ENCODE assay signal across 23 cellular contexts in the genomic region with DNA sequence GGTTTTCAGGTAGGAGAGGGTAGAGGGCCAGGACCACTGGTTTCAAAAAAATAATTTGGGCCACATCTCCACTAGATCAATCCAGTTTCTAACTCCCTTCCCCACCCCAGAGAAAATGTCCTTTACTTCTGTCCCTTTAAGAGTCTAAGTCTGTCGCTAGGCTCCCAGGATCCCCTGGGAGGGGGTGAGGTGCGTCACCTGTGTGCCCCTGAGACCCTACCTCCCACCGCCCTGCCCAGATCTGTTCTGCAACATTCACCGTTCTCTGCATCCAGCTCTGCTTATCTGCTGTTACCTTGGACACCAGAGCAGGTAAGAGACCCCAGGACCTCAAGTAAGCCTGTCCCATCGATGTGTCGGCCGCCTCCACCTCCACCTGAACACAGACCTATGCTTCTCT. TPM values are rescaled to one million over a fixed set of nuclear protein-coding genes. Genes with fewer than 3 reads are reported as not detected.
DNase-seq lines count a peak whose midpoint lies in the region; ATAC-seq, FAIRE-seq and TF ChIP-seq lines count a peak whose summit lies in the region.
"Had no signal": no experiment of that assay in that cellular context is flagged by ENCODE, and none has a peak within 500 bp of the region (broad histone marks: within the 10 kb centered on the region; RNA-seq: fewer than 3 reads in every experiment).

A gene with protein sequence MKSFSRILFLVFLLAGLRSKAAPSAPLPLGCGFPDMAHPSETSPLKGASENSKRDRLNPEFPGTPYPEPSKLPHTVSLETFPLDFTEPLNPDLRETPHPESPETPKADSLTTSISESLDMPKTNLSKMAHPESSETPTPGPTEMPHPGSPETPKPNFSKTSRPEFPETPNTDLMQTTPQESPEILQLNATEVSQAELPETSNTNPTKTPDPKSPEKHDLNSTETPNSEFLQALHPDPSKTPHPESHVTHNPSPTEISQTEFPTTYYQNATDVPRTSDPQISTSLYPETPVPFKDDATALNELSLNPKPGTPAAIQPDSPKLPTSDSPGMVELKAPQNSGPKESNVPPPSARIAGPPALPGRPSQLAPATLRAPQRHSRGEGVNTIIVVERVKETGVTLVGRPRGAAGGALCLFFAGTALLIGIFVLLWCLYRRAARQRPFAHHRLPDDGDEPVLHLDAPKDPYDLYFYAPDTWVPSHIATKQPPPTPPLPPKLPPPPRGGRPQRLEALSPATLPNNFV (plus strand): TSS at position 211 of the 400 bp plus-strand sequence. CDS start 1,043 bp downstream, outside the sequence.

- H3K27me3 ChIP-seq in CD8-positive, alpha-beta T cell (ENCODE audit: insufficient read depth, low read length): peaks cover 60% of the 10 kb centered on the region
- H3K27me3 ChIP-seq in HCT116 (ENCODE audit: insufficient read depth, low read length): peaks cover 16% of the 10 kb centered on the region; the same call in 1 of the 2 replicates
- H3K27me3 ChIP-seq in K562 (ENCODE audit: control insufficient read depth in 2 of 2, insufficient read depth in 2 of 2, low read length in 2 of 2): no peaks in the 10 kb centered on the region

- no peak for TF ChIP-seq POLR2A in HCT116 (IDR thresholded peaks at IDR 0.05; ENCODE audit: borderline replicate concordance, extremely low read depth, insufficient read depth, insufficient read length)
- no peak for TF ChIP-seq POLR2A in K562 (conservative IDR thresholded peaks at IDR 0.05)

- no TSS peak for BruUV-seq in HCT116 (replicated peaks; lab: Mats Ljungman, UMichigan)
- no TSS peak for BruUV-seq in K562 (replicated peaks; lab: Mats Ljungman, UMichigan)

- no peaks in the 10 kb centered on the region for H3K9me3 ChIP-seq in CD8-positive, alpha-beta T cell (ENCODE audit: low read length)
- H3K9me3 ChIP-seq in HCT116 (ENCODE audit: control insufficient read depth in 1 of 2, insufficient read depth in 1 of 2, low read depth in 1 of 2, low read length in 2 of 2) (no peaks in the 10 kb centered on the region), K562 (replicated peaks; ENCODE audit: control insufficient read depth, insufficient read depth, low read depth, low read length) (no peaks in the 10 kb centered on the region)
- H3K9me3 ChIP-seq: BE2C, breast epithelium, neutrophil, SJCRH30, upper lobe of right lung had no signal

- no peak for ATAC-seq in CD8-positive, alpha-beta T cell
- no peak for ATAC-seq in HCT116
- no peak for ATAC-seq in K562
- ATAC-seq: left lobe of liver, upper lobe of right lung had no signal

- H3K27me3 Mint-ChIP-seq in CD8-positive, alpha-beta T cell (ENCODE audit: low read depth): peaks cover 85% of the 10 kb centered on the region
- peaks cover 99% of the 10 kb centered on the region for H3K27me3 Mint-ChIP-seq in nephron progenitor cell (ENCODE audit: low read depth, poor library complexity)

- no peaks in the 10 kb centered on the region for H3K9me2 ChIP-seq in HCT116 (ENCODE audit: insufficient read depth)

- FAIRE-seq in K562 (lab: Jason Lieb, UNC): no peak
- FAIRE-seq: endothelial cell of umbilical vein had no signal

- intact Hi-C loops in CD8-positive, alpha-beta T cell (cut with DNase I, micrococcal nuclease): loop anchor here in 1 of 2 experiments (5.0 kb wide), 1 partner anchor 587 kb away; no protein-coding TSS in a partner anchor
- intact Hi-C loops in HCT116 (cut with micrococcal nuclease): no loop called here
- intact Hi-C loops in K562 (cut with micrococcal nuclease): no loop called here

- H3K4me1 ChIP-seq in CD8-positive, alpha-beta T cell (ENCODE audit: insufficient read depth, low read length): peaks cover 56% of the 10 kb centered on the region
- H3K4me1 ChIP-seq in HCT116 (ENCODE audit: control insufficient read depth in 1 of 2, insufficient read depth in 2 of 2, low read length in 2 of 2) (peaks cover 12 to 38% of the 10 kb centered on the region in 2 experiments; a peak in 3 of 4 replicates), K562 (replicated peaks in 1 of 2; ENCODE audit: control insufficient read depth in 2 of 2, insufficient read depth in 2 of 2, low read length in 2 of 2) (peaks cover 53 to 75% of the 10 kb centered on the region in 2 experiments)
- H3K4me1 ChIP-seq: SJCRH30 had no signal

- in situ Hi-C loops in K562 (cut with MboI): no loop called here

- H4K20me1 ChIP-seq in HCT116 (ENCODE audit: insufficient read depth) (no peaks in the 10 kb centered on the region), K562 (replicated peaks; ENCODE audit: control insufficient read depth, insufficient read depth, low read length) (no peaks in the 10 kb centered on the region)

- no peaks in the 10 kb centered on the region for H3K36me3 ChIP-seq in CD8-positive, alpha-beta T cell (ENCODE audit: insufficient read depth, low read length)
- H3K36me3 ChIP-seq in HCT116 (ENCODE audit: control insufficient read depth in 1 of 2, insufficient read depth in 2 of 2, low read length in 2 of 2): no peaks in the 10 kb centered on the region
- no peaks in the 10 kb centered on the region; the same call in 2 of the 3 replicates for H3K36me3 ChIP-seq in K562 (ENCODE audit: control insufficient read depth, insufficient read depth, low read length)
- H3K36me3 ChIP-seq: BE2C, breast epithelium, neutrophil, SJCRH30, upper lobe of right lung had no signal

- H3K27ac Mint-ChIP-seq in CD8-positive, alpha-beta T cell: no peak within 1 kb of the TSS
- H3K27ac Mint-ChIP-seq in nephron progenitor cell: no peak within 1 kb of the TSS
- H3K27ac Mint-ChIP-seq: dendritic cell treated with granulocyte-macrophage colony-stimulating factor and Interleukin-4, amounts not matched to agents 40 ng/mL and 50 ng/mL, for 4 days had no signal

- H3K36me3 Mint-ChIP-seq in CD8-positive, alpha-beta T cell: no peaks in the 10 kb centered on the region
- H3K36me3 Mint-ChIP-seq in nephron progenitor cell (ENCODE audit: low read depth): no peaks in the 10 kb centered on the region

- POLR2A ChIA-PET in CD8-positive, alpha-beta T cell (lab: Charles Lee): interaction anchor here (1.0 kb wide), 1 partner anchor 11 kb away, joined by 4 read pairs; no protein-coding TSS in a partner anchor
- POLR2A ChIA-PET in HCT116 (lab: Charles Lee): interaction anchor here (1.1 to 1.5 kb wide), 2 partner anchors 10 to 17 kb away, joined by 3 to 4 read pairs; no protein-coding TSS in a partner anchor
- POLR2A ChIA-PET in K562 (lab: Yijun Ruan, JAX): interaction anchor here (0.6 to 1.3 kb wide), 5 partner anchors 16 to 1643 kb away, joined by 3 to 5 read pairs (median 3); no protein-coding TSS in a partner anchor

- H3K4me2 ChIP-seq in HCT116 (ENCODE audit: low read length) (peak within 1 kb of the TSS; percentile 88), K562 (ENCODE audit: insufficient read depth, low read length) (peak within 1 kb of the TSS; percentile 76)
- H3K4me2 ChIP-seq: PC-9, smooth muscle cell had no signal

- H3K9me1 ChIP-seq in K562 (ENCODE audit: control insufficient read depth, insufficient read depth, low read length): no peaks in the 10 kb centered on the region

- peak within 1 kb of the TSS; percentile 38 for H2AFZ ChIP-seq in HCT116 (ENCODE audit: low read depth, low read length, poor library complexity, severe bottlenecking)
- peak within 1 kb of the TSS; percentile 83 for H2AFZ ChIP-seq in K562 (ENCODE audit: low read depth, low read length)
- H2AFZ ChIP-seq: PC-9 had no signal

- peaks cover 65% of the 10 kb centered on the region for H3K4me1 Mint-ChIP-seq in CD8-positive, alpha-beta T cell (ENCODE audit: low read depth)
- peaks cover 84% of the 10 kb centered on the region for H3K4me1 Mint-ChIP-seq in nephron progenitor cell

- no peak for TF ChIP-seq CTCF in CD8-positive, alpha-beta T cell (IDR thresholded peaks at IDR 0.05)
- TF ChIP-seq CTCF in HCT116 (IDR thresholded peaks at IDR 0.05 in 2 of 3, conservative IDR thresholded peaks at IDR 0.05 in 1 of 3; ENCODE audit: borderline replicate concordance in 1 of 3, insufficient read depth in 1 of 3, low read depth in 2 of 3, low read length in 2 of 3) (no peak), K562 (IDR thresholded peaks at IDR 0.05 in 2 of 3, conservative IDR thresholded peaks at IDR 0.05 in 1 of 3; ENCODE audit: insufficient read depth in 2 of 3, low read depth in 1 of 3, low read length in 3 of 3) (no peak), nephron progenitor cell (IDR thresholded peaks at IDR 0.05) (no peak)

- H3K79me2 ChIP-seq in HCT116 (ENCODE audit: insufficient read depth, low read length) (no peaks in the 10 kb centered on the region), K562 (ENCODE audit: control insufficient read depth, insufficient read depth, low read length) (no peaks in the 10 kb centered on the region)

- WGBS in K562 (ENCODE audit: insufficient coverage, low coverage, missing lambda C conversion rate): 40% methylated on average over 7 of the region's 7 CpGs

- RAD21 ChIA-PET in HCT116 (lab: Charles Lee; ENCODE audit: low non-redundant PET in 1 of 2, low total read pairs in 2 of 2, uncharacterized antibody in 2 of 2, unreplicated experiment in 2 of 2): no interaction called here

- TF ChIP-seq RAD21 in HCT116 (IDR thresholded peaks at IDR 0.05; ENCODE audit: low read depth) (no peak), K562 (CRISPR knock-in tag; conservative IDR thresholded peaks at IDR 0.05 in 1 of 2, IDR thresholded peaks at IDR 0.05 in 1 of 2) (no peak)

- H3K9ac ChIP-seq in HCT116 (ENCODE audit: low read length) (peak within 1 kb of the TSS; percentile 47), K562 (ENCODE audit: insufficient read depth in 1 of 2, low read depth in 2 of 2, low read length in 2 of 2) (peak within 1 kb of the TSS in 1 of 2 experiments; percentile 86; a peak in 2 of 4 replicates)

- H3K27ac ChIP-seq in CD8-positive, alpha-beta T cell (ENCODE audit: low read depth, low read length): no peak within 1 kb of the TSS
- H3K27ac ChIP-seq in HCT116 (ENCODE audit: low read depth, low read length): peak within 1 kb of the TSS; percentile 9
- H3K27ac ChIP-seq in K562 (ENCODE audit: extremely low read depth, low read depth, low read length): peak within 1 kb of the TSS; percentile 11; the same call in 1 of the 3 replicates
- H3K27ac ChIP-seq: breast epithelium, neutrophil, PC-9, SJCRH30, upper lobe of right lung had no signal

- H3K4me3 Mint-ChIP-seq in CD8-positive, alpha-beta T cell: peak within 1 kb of the TSS; percentile 65
- peak within 1 kb of the TSS; percentile 64 for H3K4me3 Mint-ChIP-seq in nephron progenitor cell
- H3K4me3 Mint-ChIP-seq: dendritic cell treated with granulocyte-macrophage colony-stimulating factor and Interleukin-4, amounts not matched to agents 40 ng/mL and 50 ng/mL, for 4 days had no signal

- DNase-seq in CD8-positive, alpha-beta T cell: no peak
- DNase-seq in HCT116 (ENCODE audit: low read depth, low spot score): no peak
- DNase-seq in K562 (ENCODE audit: extremely low read depth in 1 of 4, low spot score in 3 of 4): no peak
- DNase-seq in nephron progenitor cell: no peak
- no peak for DNase-seq in NCI-H2196 treated with DMSO at 0.1 percent for 48 hours (lab: John Stamatoyannopoulos, UW; ENCODE audit: unreplicated experiment)
- DNase-seq in NCI-H187 (lab: John Stamatoyannopoulos, UW): no peak
- DNase-seq in islet precursor cell: no peak
- DNase-seq in EL: no peak
- DNase-seq: BE2C; DMS53; hippocampal formation; Kasumi-1; NCI-H1092; PC-9; SJCRH30; stimulated activated CD4-positive, alpha-beta T cell treated with anti-CD3 and anti-CD28 coated beads, Interleukin-4, amount 100 ng/mL, for 1 hour; upper lobe of right lung had no signal

- H3K4me3 ChIP-seq in CD8-positive, alpha-beta T cell (ENCODE audit: low read depth, low read length): no peak within 1 kb of the TSS
- H3K4me3 ChIP-seq in HCT116 (replicated peaks in 1 of 2; ENCODE audit: low read depth in 1 of 2, low read length in 2 of 2) (peak within 1 kb of the TSS; percentile 46 to 61), K562 (peak within 1 kb of the TSS; percentile 24)
- H3K4me3 ChIP-seq: breast epithelium, PC-9, SJCRH30, smooth muscle cell, upper lobe of right lung had no signal

- CTCF ChIA-PET in CD8-positive, alpha-beta T cell (lab: Charles Lee): interaction anchor here (0.9 to 4.7 kb wide), 4 partner anchors 18 to 118 kb away, joined by 4 to 24 read pairs (median 6); no protein-coding TSS in a partner anchor
- CTCF ChIA-PET in HCT116 (lab: Charles Lee): interaction anchor here (1.3 to 2.1 kb wide), 2 partner anchors 19 to 33 kb away, joined by 4 to 12 read pairs; no protein-coding TSS in a partner anchor
- CTCF ChIA-PET in K562 (lab: Yijun Ruan, JAX; ENCODE audit: low intra/inter-chr PET ratio): no interaction called here

- H3K9me3 Mint-ChIP-seq in CD8-positive, alpha-beta T cell: no peaks in the 10 kb centered on the region
- H3K9me3 Mint-ChIP-seq in nephron progenitor cell: no peaks in the 10 kb centered on the region
- H3K9me3 Mint-ChIP-seq: dendritic cell treated with granulocyte-macrophage colony-stimulating factor and Interleukin-4, amounts not matched to agents 40 ng/mL and 50 ng/mL, for 4 days had no signal

- no peak for TF ChIP-seq EP300 in K562 (IDR thresholded peaks at IDR 0.05; ENCODE audit: low read length)

RNA-seq across cellular contexts. Expression of the gene that starts here (rescaled TPM):
- not detected for total RNA-seq in CD8-positive, alpha-beta T cell
- total RNA-seq in HCT116 (2021; ENCODE audit: unreplicated experiment): 2.6 TPM
- polyA plus RNA-seq in HCT116 (2012): 3.9 and 4.9 TPM in 2 replicates
- total RNA-seq in K562 (2011; cell fraction: chromatin; rRNA removed; ENCODE audit: low replicate concordance): 1.3 and 1.6 TPM in 2 replicates
- 0.67 and 0.92 TPM in 2 replicates for total RNA-seq in K562 (2011; cell fraction: nucleolus; rRNA removed)
- 0.92 and 1.2 TPM in 2 replicates for total RNA-seq in K562 (2011; cell fraction: nucleoplasm; rRNA removed)
- total RNA-seq in K562 (2014; rRNA removed): 0.12 TPM in 1 of 2 replicates, not detected in the other
- not detected in 2 replicates for total RNA-seq in K562 (2014; rRNA removed; fragmentation: Illumina TruSeq; extraction: Trizol)
- 0.07 TPM in 1 of 2 replicates, not detected in the other for total RNA-seq in K562 (2015; rRNA removed; fragmentation: Illumina TruSeq; extraction: Trizol)
- 0.11 TPM in 1 of 2 replicates, not detected in the other for total RNA-seq in K562 (2021)
- 0.19 and 0.26 TPM in 2 replicates for polyA plus RNA-seq in K562 (2011; rRNA removed)
- polyA plus RNA-seq in K562 (2011; cell fraction: cytosol; rRNA removed): 0.18 and 0.30 TPM in 2 replicates
- 1.8 and 2.6 TPM in 2 replicates for polyA plus RNA-seq in K562 (2011; cell fraction: nucleus; rRNA removed)
- polyA plus RNA-seq in K562 (2012): 0.33 and 0.53 TPM in 2 replicates
- polyA plus RNA-seq in K562 (2014; fragmentation: Illumina TruSeq; extraction: Trizol): 0.33 and 0.40 TPM in 2 replicates
- polyA plus RNA-seq in K562 (2014; fragmentation: Nextera tagmentation; extraction: Ambion mirVana): under 1 TPM in 1 of 2 experiments, not detected in 1; 0.06 TPM
- 0.11 and 0.33 TPM in 2 replicates for polyA plus RNA-seq in K562 (2014; rRNA removed)
- polyA minus RNA-seq in K562 (2011; rRNA and poly(A)+ RNA removed): not detected in 2 replicates
- polyA minus RNA-seq in K562 (2011; cell fraction: cytosol; rRNA and poly(A)+ RNA removed): not detected in 2 replicates
- 0.27 and 0.56 TPM in 2 replicates for polyA minus RNA-seq in K562 (2011; cell fraction: nucleus; rRNA and poly(A)+ RNA removed)
- total RNA-seq: breast epithelium, endothelial cell of umbilical vein, left lobe of liver, PC-9, SJCRH30, smooth muscle cell, upper lobe of right lung had no signal
- polyA plus RNA-seq: endothelial cell of umbilical vein, smooth muscle cell had no signal
